In the genomic region with DNA sequence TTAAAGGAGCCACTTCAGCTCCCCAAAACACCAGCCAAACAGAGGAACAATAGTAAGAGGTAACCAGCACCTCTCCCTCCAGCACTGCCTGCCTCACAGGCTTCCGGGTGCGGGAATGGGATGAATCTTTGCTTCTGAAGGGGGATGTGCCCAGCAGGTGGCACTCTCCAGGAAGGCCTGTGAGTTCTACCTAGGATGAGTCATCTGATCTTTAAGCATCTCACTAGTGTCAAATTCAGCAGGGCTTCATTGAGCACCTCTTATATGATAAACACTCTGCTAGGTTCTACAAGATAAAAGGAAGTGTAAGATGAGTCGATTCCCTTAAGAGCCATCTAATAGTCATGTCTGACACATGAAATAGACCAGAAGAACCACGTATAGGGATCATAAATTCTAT, we compare ENCODE assay signal across 9 cellular contexts.
DNase-seq lines count a peak whose midpoint lies in the region; TF ChIP-seq lines count a peak whose summit lies in the region.
"Had no signal": no experiment of that assay in that cellular context is flagged by ENCODE, and none has a peak within 500 bp of the region (broad histone marks: within the 10 kb centered on the region; RNA-seq: fewer than 3 reads in every experiment).

No MANE protein-coding gene starts in this region.

- H3K27me3 ChIP-seq in left ventricle myocardium inferior (ENCODE audit: low read depth) (no peaks in the 10 kb centered on the region), testis (no peaks in the 10 kb centered on the region)

- TF ChIP-seq EP300 in Ishikawa (IDR thresholded peaks at IDR 0.05; ENCODE audit: borderline replicate concordance): no peak

- TF ChIP-seq POLR2A in testis (IDR thresholded peaks at IDR 0.05): no peak

- 87% methylated on average over 4 of the region's 4 CpGs for WGBS in testis, 2 donors

- TF ChIP-seq CTCF in left ventricle myocardium inferior (IDR thresholded peaks at IDR 0.05; ENCODE audit: borderline replicate concordance) (peak; percentile 60), testis (IDR thresholded peaks at IDR 0.05) (no peak)

- intact Hi-C loops in left ventricle myocardium inferior (cut with micrococcal nuclease): loop anchor here (10.0 kb wide), 1 partner anchor 52 kb away; no protein-coding TSS in a partner anchor
- intact Hi-C loops in testis (cut with DNase I; ENCODE audit: low total_unique reads): no loop called here

- in situ Hi-C loops in SK-MEL-5 (cut with HindIII; ENCODE audit: low pct_unique_long_range_greater_than_20kb, low sequenced_read_pairs): no loop called here

- H3K4me3 ChIP-seq in left ventricle myocardium inferior (no peak overlapping the region), testis (no peak overlapping the region)
- H3K4me3 ChIP-seq: SK-N-MC had no signal

- H3K9me3 ChIP-seq in left ventricle myocardium inferior (replicated peaks): no peaks in the 10 kb centered on the region
- no peaks in the 10 kb centered on the region for H3K9me3 ChIP-seq in testis

- H3K36me3 ChIP-seq in left ventricle myocardium inferior (peaks cover 12% of the 10 kb centered on the region), testis (ENCODE audit: low read depth, missing control alignments) (no peaks in the 10 kb centered on the region)

- peak; percentile 41 for TF ChIP-seq RAD21 in Ishikawa (IDR thresholded peaks at IDR 0.05; ENCODE audit: low read depth)

- no peaks in the 10 kb centered on the region for H3K4me1 ChIP-seq in left ventricle myocardium inferior
- peaks cover 4% of the 10 kb centered on the region for H3K4me1 ChIP-seq in testis

- DNase-seq in Daoy (ENCODE audit: low read depth) (peak; percentile 67), SK-MEL-5 (ENCODE audit: low read depth, low spot score) (peak; percentile 60), left ventricle myocardium inferior (peak; percentile 27), testis (peak; percentile 49), hepatic stellate cell (ENCODE audit: low spot score) (no peak), GM19240 (ENCODE audit: insufficient read length, low spot score) (no peak), SKM-1 treated with dmso at 0.1 percent for 144 hours (lab: John Stamatoyannopoulos, UW; ENCODE audit: unreplicated experiment) (no peak)

- H3K27ac ChIP-seq in left ventricle myocardium inferior (replicated peaks) (no peak overlapping the region), testis (no peak overlapping the region)
- H3K27ac ChIP-seq: SK-N-MC had no signal

TF ChIP-seq in Ishikawa, 13 proteins besides CTCF, POLR2A, EP300 and RAD21:
- TF ChIP-seq NFIC (IDR thresholded peaks at IDR 0.05) (no peak), TAF1 (IDR thresholded peaks at IDR 0.05; ENCODE audit: low read depth) (no peak), FOXM1 (IDR thresholded peaks at IDR 0.05; ENCODE audit: borderline replicate concordance, low read depth) (no peak), EGR1 (IDR thresholded peaks at IDR 0.05) (no peak), CREB1 (IDR thresholded peaks at IDR 0.05; ENCODE audit: low read depth) (no peak), TCF12 (IDR thresholded peaks at IDR 0.05; ENCODE audit: low read depth) (no peak), YY1 (IDR thresholded peaks at IDR 0.05; ENCODE audit: low read depth) (no peak), TEAD4 (IDR thresholded peaks at IDR 0.05) (no peak), CEBPB (IDR thresholded peaks at IDR 0.05) (no peak), ZBTB7A (IDR thresholded peaks at IDR 0.05; ENCODE audit: low read depth) (no peak)
- TF ChIP-seq, protein P1, sequence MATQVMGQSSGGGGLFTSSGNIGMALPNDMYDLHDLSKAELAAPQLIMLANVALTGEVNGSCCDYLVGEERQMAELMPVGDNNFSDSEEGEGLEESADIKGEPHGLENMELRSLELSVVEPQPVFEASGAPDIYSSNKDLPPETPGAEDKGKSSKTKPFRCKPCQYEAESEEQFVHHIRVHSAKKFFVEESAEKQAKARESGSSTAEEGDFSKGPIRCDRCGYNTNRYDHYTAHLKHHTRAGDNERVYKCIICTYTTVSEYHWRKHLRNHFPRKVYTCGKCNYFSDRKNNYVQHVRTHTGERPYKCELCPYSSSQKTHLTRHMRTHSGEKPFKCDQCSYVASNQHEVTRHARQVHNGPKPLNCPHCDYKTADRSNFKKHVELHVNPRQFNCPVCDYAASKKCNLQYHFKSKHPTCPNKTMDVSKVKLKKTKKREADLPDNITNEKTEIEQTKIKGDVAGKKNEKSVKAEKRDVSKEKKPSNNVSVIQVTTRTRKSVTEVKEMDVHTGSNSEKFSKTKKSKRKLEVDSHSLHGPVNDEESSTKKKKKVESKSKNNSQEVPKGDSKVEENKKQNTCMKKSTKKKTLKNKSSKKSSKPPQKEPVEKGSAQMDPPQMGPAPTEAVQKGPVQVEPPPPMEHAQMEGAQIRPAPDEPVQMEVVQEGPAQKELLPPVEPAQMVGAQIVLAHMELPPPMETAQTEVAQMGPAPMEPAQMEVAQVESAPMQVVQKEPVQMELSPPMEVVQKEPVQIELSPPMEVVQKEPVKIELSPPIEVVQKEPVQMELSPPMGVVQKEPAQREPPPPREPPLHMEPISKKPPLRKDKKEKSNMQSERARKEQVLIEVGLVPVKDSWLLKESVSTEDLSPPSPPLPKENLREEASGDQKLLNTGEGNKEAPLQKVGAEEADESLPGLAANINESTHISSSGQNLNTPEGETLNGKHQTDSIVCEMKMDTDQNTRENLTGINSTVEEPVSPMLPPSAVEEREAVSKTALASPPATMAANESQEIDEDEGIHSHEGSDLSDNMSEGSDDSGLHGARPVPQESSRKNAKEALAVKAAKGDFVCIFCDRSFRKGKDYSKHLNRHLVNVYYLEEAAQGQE (IDR thresholded peaks at IDR 0.05; ENCODE audit: low read depth): no peak
- TF ChIP-seq, protein P2, sequence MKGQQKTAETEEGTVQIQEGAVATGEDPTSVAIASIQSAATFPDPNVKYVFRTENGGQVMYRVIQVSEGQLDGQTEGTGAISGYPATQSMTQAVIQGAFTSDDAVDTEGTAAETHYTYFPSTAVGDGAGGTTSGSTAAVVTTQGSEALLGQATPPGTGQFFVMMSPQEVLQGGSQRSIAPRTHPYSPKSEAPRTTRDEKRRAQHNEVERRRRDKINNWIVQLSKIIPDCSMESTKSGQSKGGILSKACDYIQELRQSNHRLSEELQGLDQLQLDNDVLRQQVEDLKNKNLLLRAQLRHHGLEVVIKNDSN (IDR thresholded peaks at IDR 0.05): no peak
- TF ChIP-seq, protein P3, sequence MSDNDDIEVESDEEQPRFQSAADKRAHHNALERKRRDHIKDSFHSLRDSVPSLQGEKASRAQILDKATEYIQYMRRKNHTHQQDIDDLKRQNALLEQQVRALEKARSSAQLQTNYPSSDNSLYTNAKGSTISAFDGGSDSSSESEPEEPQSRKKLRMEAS (IDR thresholded peaks at IDR 0.05): no peak

Comparison
In these comparisons a context has a peak if more than half of its experiments do, and no peak if none do; other contexts are left out.
1. DNase-seq: peak in Daoy (single experiment), SK-MEL-5 (single experiment), left ventricle myocardium inferior (single experiment) and testis (single experiment); none in hepatic stellate cell (single experiment), GM19240 (single experiment) and SKM-1 treated with dmso at 0.1 percent for 144 hours (single experiment).